ENCODE assay signal across 28 cellular contexts in the genomic region with DNA sequence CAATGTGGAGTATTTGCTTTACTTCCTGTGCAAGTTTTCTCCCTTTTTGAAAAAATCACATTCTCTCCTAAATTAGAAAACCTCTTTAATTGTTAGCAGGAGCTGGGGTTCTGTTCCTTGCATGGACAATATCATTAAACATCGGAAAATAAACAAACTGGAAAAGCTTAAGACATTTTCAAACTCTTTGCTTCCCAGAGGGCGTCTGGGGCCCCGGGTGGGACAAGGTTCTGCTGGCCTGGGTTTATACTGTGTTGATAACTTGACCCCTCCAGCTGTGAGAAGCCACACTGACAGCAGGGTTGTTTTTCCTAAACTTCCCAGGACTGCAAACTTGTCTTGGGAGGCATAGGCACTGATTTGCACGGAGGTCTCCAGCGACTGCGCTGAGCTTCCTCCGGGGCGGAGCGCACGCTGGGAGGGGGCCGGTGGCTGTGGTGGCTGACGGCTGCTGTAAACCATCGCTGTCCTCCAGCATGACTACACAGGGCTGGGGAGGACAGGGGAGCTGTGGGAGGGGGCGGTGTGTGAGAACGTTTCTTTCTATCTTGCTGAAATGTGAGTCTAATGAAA. TPM values are rescaled to one million over a fixed set of nuclear protein-coding genes. Genes with fewer than 3 reads are reported as not detected.
DNase-seq lines count a peak whose midpoint lies in the region; ATAC-seq and TF ChIP-seq lines count a peak whose summit lies in the region.
"Had no signal": no experiment of that assay in that cellular context is flagged by ENCODE, and none has a peak within 500 bp of the region (broad histone marks: within the 10 kb centered on the region; RNA-seq: fewer than 3 reads in every experiment).

No MANE protein-coding gene starts in this region.

- H3K36me3 ChIP-seq in left ventricle myocardium inferior, result no peaks in the 10 kb centered on the region
- H3K36me3 ChIP-seq in stomach, result no peaks in the 10 kb centered on the region
- H3K36me3 ChIP-seq: sigmoid colon had no signal

- intact Hi-C loops in Right ventricle myocardium inferior (cut with DNase I) (no loop called here), Right ventricle myocardium superior (cut with DNase I) (no loop called here), left ventricle myocardium inferior (cut with micrococcal nuclease) (no loop called here), stomach (cut with DNase I; ENCODE audit: low total_unique reads) (no loop called here)

- H3K27me3 ChIP-seq in left ventricle myocardium inferior (ENCODE audit: low read depth) (peaks cover 22% of the 10 kb centered on the region), stomach (no peaks in the 10 kb centered on the region)
- H3K27me3 ChIP-seq: body of pancreas had no signal

- no peak for TF ChIP-seq POLR2A in stomach (IDR thresholded peaks at IDR 0.05)

- H3K4me1 Mint-ChIP-seq in nephron (peaks cover 61% of the 10 kb centered on the region), WTC11 (peaks cover 31% of the 10 kb centered on the region)

- 52 to 66% (median 59%) methylated on average over 10 to 15 of the region's 15 CpGs for WGBS in stomach, 5 donors

- H3K27ac ChIP-seq in left ventricle myocardium inferior (replicated peaks) (peak overlapping the region; percentile 29), stomach (peak overlapping the region in 3 of 5 donors; percentile 20 to 24 (median 22))
- H3K27ac ChIP-seq: 22Rv1, body of pancreas, epithelial cell of prostate, GM23248, PC-9, sigmoid colon, VCaP had no signal

- peak overlapping the region; percentile 77 to 92 (median 89) for H3K27ac Mint-ChIP-seq in nephron
- no peak overlapping the region for H3K27ac Mint-ChIP-seq in WTC11
- H3K27ac Mint-ChIP-seq: activated CD8-positive, alpha-beta memory T cell treated with anti-CD3 and anti-CD28 coated beads, Interleukin-2, amount 10 ng/mL, durations not matched to agents 7 days and 5 days; naive thymus-derived CD8-positive, alpha-beta T cell; stimulated activated naive CD8-positive, alpha-beta T cell treated with anti-CD3 and anti-CD28 coated beads, Interleukin-15, Interleukin-2, amounts not matched to agents 100 ng/mL and 50 ng/mL, for 24 hours had no signal

- POLR2A ChIA-PET in WTC11 (lab: Charles Lee), result no interaction called here

- H3K9me3 ChIP-seq in left ventricle myocardium inferior (replicated peaks) (no peaks in the 10 kb centered on the region), stomach (no peaks in the 10 kb centered on the region)
- H3K9me3 ChIP-seq: body of pancreas, sigmoid colon had no signal

- H3K4me3 Mint-ChIP-seq in nephron (peak overlapping the region; percentile 58 to 63 (median 58)), WTC11 (no peak overlapping the region)
- H3K4me3 Mint-ChIP-seq: activated CD8-positive, alpha-beta memory T cell treated with anti-CD3 and anti-CD28 coated beads, Interleukin-2, amount 10 ng/mL, durations not matched to agents 7 days and 5 days; naive thymus-derived CD8-positive, alpha-beta T cell; stimulated activated naive CD8-positive, alpha-beta T cell treated with anti-CD3 and anti-CD28 coated beads, Interleukin-15, Interleukin-2, amounts not matched to agents 100 ng/mL and 50 ng/mL, for 24 hours had no signal

- DNase-seq in Right ventricle myocardium inferior (ENCODE audit: missing footprints) (no peak), Right ventricle myocardium superior (no peak), left ventricle myocardium inferior (no peak), stomach (no peak), WTC11 (ENCODE audit: low spot score) (no peak)
- DNase-seq in activated CD4-positive, alpha-beta T cell treated with anti-CD3 and anti-CD28 coated beads for 1 hour, result no peak
- DNase-seq: activated CD4-positive, alpha-beta T cell treated with anti-CD3 and anti-CD28 coated beads, Interleukin-2, amount 50 U/mL, for 1 hour; activated CD8-positive, alpha-beta memory T cell treated with anti-CD3 and anti-CD28 coated beads, Interleukin-2, amount 10 ng/mL, durations not matched to agents 7 days and 5 days; activated naive CD4-positive, alpha-beta T cell; activated T-cell treated with anti-CD3 and anti-CD28 coated beads, Interleukin-2, amount 50 U/mL, for 48 hours; body of pancreas; GM23248; head of caudate nucleus; Kasumi-1; naive thymus-derived CD8-positive, alpha-beta T cell; NCI-H1694 treated with DMSO at 0.1 percent for 48 hours; PC-9; SHP77; sigmoid colon; stimulated activated CD4-positive, alpha-beta T cell treated with anti-CD3 and anti-CD28 coated beads, Interleukin-15, amount 100 ng/mL, for 24 hours; T-helper 9 cell had no signal

- peaks cover 14% of the 10 kb centered on the region for H3K4me1 ChIP-seq in left ventricle myocardium inferior
- peaks cover 0 to 27% (median 8%) of the 10 kb centered on the region in 4 donors for H3K4me1 ChIP-seq in stomach
- H3K4me1 ChIP-seq: body of pancreas, sigmoid colon had no signal

- peak; percentile 26 for ATAC-seq in Right ventricle myocardium inferior
- ATAC-seq in Right ventricle myocardium superior (ENCODE audit: poor library complexity), result no peak
- no peak for ATAC-seq in WTC11
- ATAC-seq in GM21447 (IDR thresholded peaks at IDR 0.05; ENCODE audit: unreplicated experiment), result no peak
- ATAC-seq: activated CD8-positive, alpha-beta memory T cell treated with anti-CD3 and anti-CD28 coated beads, Interleukin-2, amount 10 ng/mL, durations not matched to agents 7 days and 5 days; body of pancreas; GM12878; naive thymus-derived CD8-positive, alpha-beta T cell had no signal

- H3K4me3 ChIP-seq in left ventricle myocardium inferior, result no peak overlapping the region
- H3K4me3 ChIP-seq in stomach, result no peak overlapping the region
- H3K4me3 ChIP-seq: body of pancreas, GM12878, GM23248, PC-9, sigmoid colon had no signal

- no peak for TF ChIP-seq EP300 in stomach (IDR thresholded peaks at IDR 0.05)

- TF ChIP-seq CTCF in left ventricle myocardium inferior (IDR thresholded peaks at IDR 0.05; ENCODE audit: borderline replicate concordance) (no peak), nephron (IDR thresholded peaks at IDR 0.05; ENCODE audit: unreplicated experiment in 3 of 3) (no peak), stomach (IDR thresholded peaks at IDR 0.05) (no peak), WTC11 (IDR thresholded peaks at IDR 0.05) (no peak)

- H3K9me3 Mint-ChIP-seq in nephron (no peaks in the 10 kb centered on the region), WTC11 (no peaks in the 10 kb centered on the region)
- H3K9me3 Mint-ChIP-seq: naive thymus-derived CD8-positive, alpha-beta T cell; stimulated activated naive CD8-positive, alpha-beta T cell treated with anti-CD3 and anti-CD28 coated beads, Interleukin-15, Interleukin-2, amounts not matched to agents 100 ng/mL and 50 ng/mL, for 24 hours had no signal

- H3K27me3 Mint-ChIP-seq in nephron (ENCODE audit: low read depth), result peaks cover 26% of the 10 kb centered on the region
- H3K27me3 Mint-ChIP-seq in WTC11 (ENCODE audit: low read depth), result no peaks in the 10 kb centered on the region

- H3K36me3 Mint-ChIP-seq in nephron (ENCODE audit: low read depth) (no peaks in the 10 kb centered on the region), WTC11 (no peaks in the 10 kb centered on the region)
- H3K36me3 Mint-ChIP-seq: activated CD8-positive, alpha-beta memory T cell treated with anti-CD3 and anti-CD28 coated beads, Interleukin-2, amount 10 ng/mL, durations not matched to agents 7 days and 5 days; naive thymus-derived CD8-positive, alpha-beta T cell had no signal

- CTCF ChIA-PET in WTC11 (lab: Charles Lee), result interaction anchor here (0.6 to 1.2 kb wide), 3 partner anchors 21 to 210 kb away, joined by 3 to 10 read pairs (median 4); a partner anchor contains a TSS

TF ChIP-seq in WTC11, 78 proteins besides CTCF, POLR2A, EP300 and RAD21 (continues in another document):
- TF ChIP-seq FOXJ3 (CRISPR knock-in tag; IDR thresholded peaks at IDR 0.05; ENCODE audit: borderline replicate concordance) (no peak), ZNF219 (CRISPR knock-in tag; IDR thresholded peaks at IDR 0.05; ENCODE audit: borderline replicate concordance) (no peak), RORB (CRISPR knock-in tag; IDR thresholded peaks at IDR 0.05) (no peak), ZNF396 (CRISPR knock-in tag; IDR thresholded peaks at IDR 0.05; ENCODE audit: borderline replicate concordance) (no peak), ZNF671 (CRISPR knock-in tag; IDR thresholded peaks at IDR 0.05) (no peak), ZBTB21 (CRISPR knock-in tag; IDR thresholded peaks at IDR 0.05; ENCODE audit: borderline replicate concordance) (no peak)
- TF ChIP-seq, protein P1, sequence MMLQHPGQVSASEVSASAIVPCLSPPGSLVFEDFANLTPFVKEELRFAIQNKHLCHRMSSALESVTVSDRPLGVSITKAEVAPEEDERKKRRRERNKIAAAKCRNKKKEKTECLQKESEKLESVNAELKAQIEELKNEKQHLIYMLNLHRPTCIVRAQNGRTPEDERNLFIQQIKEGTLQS (CRISPR knock-in tag; conservative IDR thresholded peaks at IDR 0.05), result no peak
- TF ChIP-seq, protein P2, sequence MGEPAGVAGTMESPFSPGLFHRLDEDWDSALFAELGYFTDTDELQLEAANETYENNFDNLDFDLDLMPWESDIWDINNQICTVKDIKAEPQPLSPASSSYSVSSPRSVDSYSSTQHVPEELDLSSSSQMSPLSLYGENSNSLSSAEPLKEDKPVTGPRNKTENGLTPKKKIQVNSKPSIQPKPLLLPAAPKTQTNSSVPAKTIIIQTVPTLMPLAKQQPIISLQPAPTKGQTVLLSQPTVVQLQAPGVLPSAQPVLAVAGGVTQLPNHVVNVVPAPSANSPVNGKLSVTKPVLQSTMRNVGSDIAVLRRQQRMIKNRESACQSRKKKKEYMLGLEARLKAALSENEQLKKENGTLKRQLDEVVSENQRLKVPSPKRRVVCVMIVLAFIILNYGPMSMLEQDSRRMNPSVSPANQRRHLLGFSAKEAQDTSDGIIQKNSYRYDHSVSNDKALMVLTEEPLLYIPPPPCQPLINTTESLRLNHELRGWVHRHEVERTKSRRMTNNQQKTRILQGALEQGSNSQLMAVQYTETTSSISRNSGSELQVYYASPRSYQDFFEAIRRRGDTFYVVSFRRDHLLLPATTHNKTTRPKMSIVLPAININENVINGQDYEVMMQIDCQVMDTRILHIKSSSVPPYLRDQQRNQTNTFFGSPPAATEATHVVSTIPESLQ (CRISPR knock-in tag; IDR thresholded peaks at IDR 0.05), result no peak

RNA-seq across cellular contexts. Expression of a gene that starts 40.7 kb away (rescaled TPM):
- 46.1 TPM for total RNA-seq in Right ventricle myocardium inferior
- 51.5 TPM for total RNA-seq in Right ventricle myocardium superior
- total RNA-seq in left ventricle myocardium inferior, result 83.9 TPM
- total RNA-seq in stomach, result 100 to 1,000 TPM in 1 of 5 donors, 10 to 100 TPM in 4; 34.8 to 126 (median 48.1) TPM
- 10 to 100 TPM in 2 of 3 donors, 1 to 10 TPM in 1; 7.5 to 11.9 (median 10.1) TPM for polyA plus RNA-seq in stomach
- total RNA-seq in WTC11 (2021), result 44.9 to 49.5 TPM (median 46.1 TPM) in 3 replicates

RNA-seq across cellular contexts. Expression of a gene that starts 59.4 kb away (rescaled TPM):
- total RNA-seq in Right ventricle myocardium inferior (31.3 TPM), Right ventricle myocardium superior (28.5 TPM), left ventricle myocardium inferior (35.7 TPM), stomach (10 to 100 TPM; 19.3 to 81.1 (median 38.0) TPM), WTC11 (2021) (59.1 to 72.9 TPM (median 63.1 TPM) in 3 replicates)
- 10 to 100 TPM; 28.9 to 35.5 (median 33.9) TPM for polyA plus RNA-seq in stomach
